ENCODE assay signal across 13 cellular contexts in the genomic region with DNA sequence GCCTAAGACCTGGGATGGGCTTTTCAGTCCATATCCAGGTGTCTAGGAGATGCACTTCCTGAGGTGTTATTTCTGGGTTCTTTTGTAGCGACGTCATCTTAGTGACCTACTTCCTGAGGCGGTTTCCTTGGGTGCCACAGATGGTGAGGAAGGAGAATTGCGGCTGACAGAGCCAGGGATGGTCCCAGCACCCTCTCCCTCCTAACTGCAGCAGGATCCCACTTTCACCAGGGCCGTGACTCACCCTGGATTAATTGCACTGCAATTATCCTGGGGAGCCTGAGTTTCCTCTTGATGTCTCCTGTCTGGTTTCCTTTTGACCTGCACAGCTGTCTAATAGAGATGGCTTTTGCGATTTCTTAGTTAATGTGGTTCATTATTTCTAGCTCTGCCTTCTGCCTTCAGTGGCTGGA.
DNase-seq lines count a peak whose midpoint lies in the region; ATAC-seq and TF ChIP-seq lines count a peak whose summit lies in the region.
"Had no signal": no experiment of that assay in that cellular context is flagged by ENCODE, and none has a peak within 500 bp of the region (broad histone marks: within the 10 kb centered on the region; RNA-seq: fewer than 3 reads in every experiment).

No MANE protein-coding gene starts in this region.

- H3K23ac ChIP-seq in trophoblast cell (ENCODE audit: low read length), result no peak overlapping the region

- H3K9me3 ChIP-seq in MG63, result no peaks in the 10 kb centered on the region
- no peaks in the 10 kb centered on the region for H3K9me3 ChIP-seq in trophoblast cell (ENCODE audit: insufficient read depth, low read depth, low read length)
- H3K9me3 ChIP-seq: A549, upper lobe of left lung had no signal

- H3K4me3 ChIP-seq in MG63, result no peak overlapping the region
- no peak overlapping the region for H3K4me3 ChIP-seq in astrocyte of the spinal cord (ENCODE audit: low read depth, low read length)
- no peak overlapping the region for H3K4me3 ChIP-seq in trophoblast cell (ENCODE audit: low read depth, low read length)
- H3K4me3 ChIP-seq: A549, upper lobe of left lung had no signal

- no peak overlapping the region for H4K12ac ChIP-seq in trophoblast cell (ENCODE audit: low read depth, low read length)

- H3K14ac ChIP-seq in trophoblast cell (ENCODE audit: low read length), result peak overlapping the region; percentile 20

- H2BK12ac ChIP-seq in trophoblast cell (ENCODE audit: low read length), result peak overlapping the region; percentile 12

- H3K4me1 Mint-ChIP-seq in activated T-cell treated with anti-CD3 and anti-CD28 coated beads, Interleukin-2, amount 50 U/mL, for 24 hours (ENCODE audit: low read depth), result peaks cover 15% of the 10 kb centered on the region

- no peak overlapping the region for H3K4me3 Mint-ChIP-seq in activated T-cell treated with anti-CD3 and anti-CD28 coated beads, Interleukin-2, amount 50 U/mL, for 24 hours

- H3K27ac Mint-ChIP-seq in activated T-cell treated with anti-CD3 and anti-CD28 coated beads, Interleukin-2, amount 50 U/mL, for 24 hours, result no peak overlapping the region

- H3K9me3 Mint-ChIP-seq in activated T-cell treated with anti-CD3 and anti-CD28 coated beads, Interleukin-2, amount 50 U/mL, for 24 hours, result no peaks in the 10 kb centered on the region

- DNase-seq in NCI-H1417 (lab: John Stamatoyannopoulos, UW) (peak in 2 of 3 experiments; percentile 35 to 76), NCI-H1417 treated with DMSO at 0.1 percent for 48 hours (lab: John Stamatoyannopoulos, UW) (no peak), MG63 (peak; percentile 56), astrocyte of the spinal cord (ENCODE audit: low read depth, low spot score) (peak; percentile 15), trophoblast cell (peak in 1 of 2 donors; percentile 54)
- no peak for DNase-seq in activated T-cell treated with anti-CD3 and anti-CD28 coated beads, Interleukin-2, amount 50 U/mL, for 24 hours
- DNase-seq: activated CD4-positive, alpha-beta T cell treated with anti-CD3 and anti-CD28 coated beads for 1 hour; hippocampal formation; retina; upper lobe of left lung had no signal

- H3K36me3 Mint-ChIP-seq in activated T-cell treated with anti-CD3 and anti-CD28 coated beads, Interleukin-2, amount 50 U/mL, for 24 hours (ENCODE audit: low read depth), result no peaks in the 10 kb centered on the region

- no peak overlapping the region for H4K91ac ChIP-seq in trophoblast cell (ENCODE audit: low read depth, low read length)

- H3K4me1 ChIP-seq in trophoblast cell (ENCODE audit: control insufficient read depth in 1 of 2, insufficient read depth in 2 of 2, low read length in 2 of 2), result peaks cover 11 to 14% of the 10 kb centered on the region in 2 experiments
- H3K4me1 ChIP-seq: A549, upper lobe of left lung had no signal

- peak overlapping the region; percentile 4 for H4K8ac ChIP-seq in trophoblast cell (ENCODE audit: low read depth, low read length)

- peaks cover 3% of the 10 kb centered on the region for H3K79me1 ChIP-seq in trophoblast cell (ENCODE audit: low read length)

- H2BK120ac ChIP-seq in trophoblast cell (ENCODE audit: insufficient read depth, low read length, poor library complexity), result peak overlapping the region; percentile 23

- no peak overlapping the region for H3K4ac ChIP-seq in trophoblast cell (ENCODE audit: low read depth, low read length)

- H3K27me3 ChIP-seq in MG63, result no peaks in the 10 kb centered on the region
- no peaks in the 10 kb centered on the region for H3K27me3 ChIP-seq in trophoblast cell (ENCODE audit: insufficient read depth, low read length)
- H3K27me3 ChIP-seq: upper lobe of left lung had no signal

- H2AK5ac ChIP-seq in trophoblast cell (ENCODE audit: low read length), result no peak overlapping the region

- H3K79me2 ChIP-seq in trophoblast cell (ENCODE audit: control insufficient read depth, insufficient read depth, low read length, poor library complexity), result no peaks in the 10 kb centered on the region

- H3K18ac ChIP-seq in trophoblast cell (ENCODE audit: low read length), result no peak overlapping the region

- H3K4me2 ChIP-seq in trophoblast cell (ENCODE audit: low read length), result no peak overlapping the region
- H3K4me2 ChIP-seq: A549 had no signal

- TF ChIP-seq CTCF in astrocyte of the spinal cord (IDR thresholded peaks at IDR 0.05; ENCODE audit: low read depth, low read length), result no peak

- peaks cover 55% of the 10 kb centered on the region for H3K27me3 Mint-ChIP-seq in activated T-cell treated with anti-CD3 and anti-CD28 coated beads, Interleukin-2, amount 50 U/mL, for 24 hours

- in situ Hi-C loops in astrocyte of the spinal cord (cut with HindIII; ENCODE audit: low sequenced_read_pairs), result no loop called here

- H3K9ac ChIP-seq in trophoblast cell (ENCODE audit: low read length), result no peak overlapping the region

- H3K27ac ChIP-seq in trophoblast cell (ENCODE audit: low read depth, low read length), result peak overlapping the region; percentile 19
- H3K27ac ChIP-seq: A549, upper lobe of left lung had no signal

- no CpG with 5 or more reads among the region's 6 CpGs for WGBS in trophoblast cell (ENCODE audit: extremely low coverage, insufficient coverage, insufficient read length)

- H2BK5ac ChIP-seq in trophoblast cell (ENCODE audit: low read depth, low read length, poor library complexity), result peak overlapping the region; percentile 9

- ATAC-seq in GM21786 (IDR thresholded peaks at IDR 0.05; ENCODE audit: unreplicated experiment) (no peak), HG03521 (IDR thresholded peaks at IDR 0.05; ENCODE audit: unreplicated experiment) (no peak)

- H2AFZ ChIP-seq in trophoblast cell (ENCODE audit: insufficient read depth, low read length, poor library complexity), result no peak overlapping the region

- no peaks in the 10 kb centered on the region for H3K36me3 ChIP-seq in MG63
- no peaks in the 10 kb centered on the region for H3K36me3 ChIP-seq in trophoblast cell (ENCODE audit: control insufficient read depth in 1 of 2, insufficient read depth in 2 of 2, low read length in 2 of 2)
- H3K36me3 ChIP-seq: upper lobe of left lung had no signal

Comparison
In these comparisons a context has a peak if more than half of its experiments do, and no peak if none do; other contexts are left out.
1. DNase-seq: peak in NCI-H1417 (2 of 3), MG63 (single experiment) and astrocyte of the spinal cord (single experiment); none in NCI-H1417 treated with DMSO at 0.1 percent for 48 hours (single experiment) and activated T-cell treated with anti-CD3 and anti-CD28 coated beads, Interleukin-2, amount 50 U/mL, for 24 hours (single experiment).